Comparison of ENCODE assay signal across 32 cellular contexts in genomic region chr3:96000963-96001362, GRCh38.
"Had no signal": no experiment of that assay in that cellular context is flagged by ENCODE, and none has a peak within 500 bp of the region (broad histone marks: within the 10 kb centered on the region; RNA-seq: fewer than 3 reads in every experiment).

No MANE protein-coding gene starts in this region.

- H3K27ac ChIP-seq: brain microvascular endothelial cell, esophagus muscularis mucosa, foreskin keratinocyte, heart left ventricle, left ventricle myocardium inferior, ovary, prostate gland, tibial artery, upper lobe of right lung, WERI-Rb-1 had no signal

- H3K27me3 Mint-ChIP-seq: activated CD4-positive, alpha-beta memory T cell treated with anti-CD3 and anti-CD28 coated beads for 36 hours; activated naive CD8-positive, alpha-beta T cell treated with anti-CD3 and anti-CD28 coated beads, Interleukin-2, amount 10 ng/mL, durations not matched to agents 7 days and 5 days; natural killer cell treated with Interleukin-12 subunit alpha and Interleukin-12 subunit beta and Interleukin-15 and Interleukin-18, amount 100 ng/mL, for 72 hours; stimulated activated memory B cell treated with anti-CD40 and anti-IgM and Interleukin-4, amounts not matched to agents 10 μg/mL and 1 μg/mL and 100 μg/mL, for 72 hours; stimulated activated naive CD8-positive, alpha-beta T cell treated with anti-CD3 and anti-CD28 coated beads, Interleukin-15, amount 100 ng/mL, for 72 hours had no signal

- H3K4me2 ChIP-seq: smooth muscle cell had no signal

- H3K4me3 Mint-ChIP-seq: activated CD4-positive, alpha-beta memory T cell treated with anti-CD3 and anti-CD28 coated beads for 36 hours; activated naive CD4-positive, alpha-beta T cell treated with anti-CD3 and anti-CD28 coated beads for 36 hours; activated naive CD8-positive, alpha-beta T cell treated with anti-CD3 and anti-CD28 coated beads, Interleukin-2, amount 10 ng/mL, durations not matched to agents 7 days and 5 days; activated T-helper 1 cell treated with anti-CD3 and anti-CD28 coated beads, Interleukin-12 subunit alpha, Interleukin-12 subunit beta, Interleukin-2, Interleukin-4 antibody, amounts not matched to agents 30 ng/mL and 10 ng/mL and 1 ng/mL, durations not matched to agents 14 hours and 24 hours and 36 hours; natural killer cell treated with Interleukin-12 subunit alpha and Interleukin-12 subunit beta and Interleukin-15 and Interleukin-18, amount 100 ng/mL, for 72 hours; stimulated activated memory B cell treated with anti-CD40 and anti-IgM and Interleukin-4, amounts not matched to agents 10 μg/mL and 1 μg/mL and 100 μg/mL, for 72 hours; stimulated activated naive CD8-positive, alpha-beta T cell treated with anti-CD3 and anti-CD28 coated beads, Interleukin-15, amount 100 ng/mL, for 72 hours; T-helper 1 cell treated with Interleukin-12 subunit alpha and Interleukin-12 subunit beta and Interleukin-4 antibody, amounts not matched to agents 30 μg/mL and 1 μg/mL, for 36 hours had no signal

- H3K4me1 Mint-ChIP-seq: activated naive CD8-positive, alpha-beta T cell treated with anti-CD3 and anti-CD28 coated beads, Interleukin-2, amount 10 ng/mL, durations not matched to agents 7 days and 5 days; stimulated activated memory B cell treated with anti-CD40 and anti-IgM and Interleukin-4, amounts not matched to agents 10 μg/mL and 1 μg/mL and 100 μg/mL, for 72 hours; stimulated activated naive CD8-positive, alpha-beta T cell treated with anti-CD3 and anti-CD28 coated beads, Interleukin-15, amount 100 ng/mL, for 72 hours had no signal

- H3K36me3 ChIP-seq: brain microvascular endothelial cell, esophagus muscularis mucosa, heart left ventricle, left ventricle myocardium inferior, ovary, prostate gland, tibial artery, upper lobe of right lung, WERI-Rb-1 had no signal

- H3K4me3 ChIP-seq: esophagus muscularis mucosa, heart left ventricle, left ventricle myocardium inferior, lung, mucosa of descending colon, ovary, prostate gland, smooth muscle cell, tibial artery, upper lobe of right lung had no signal

- H3K4me1 ChIP-seq: esophagus muscularis mucosa, foreskin keratinocyte, heart left ventricle, left ventricle myocardium inferior, prostate gland, tibial artery, upper lobe of right lung had no signal

- DNase-seq: activated CD4-positive, alpha-beta memory T cell treated with anti-CD3 and anti-CD28 coated beads for 36 hours; activated CD4-positive, alpha-beta T cell treated with anti-CD3 and anti-CD28 coated beads for 48 hours; activated CD8-positive, alpha-beta memory T cell treated with anti-CD3 and anti-CD28 coated beads, Interleukin-2, amount 50 U/mL, for 4 hours; activated effector memory CD4-positive, alpha-beta T cell treated with anti-CD3 and anti-CD28 coated beads, Interleukin-2, amount 50 U/mL, for 16 hours; activated naive CD4-positive, alpha-beta T cell treated with anti-CD3 and anti-CD28 coated beads for 36 hours; activated naive CD8-positive, alpha-beta T cell treated with anti-CD3 and anti-CD28 coated beads, Interleukin-2, amount 10 ng/mL, durations not matched to agents 7 days and 5 days; activated T-cell treated with anti-CD3 and anti-CD28 coated beads, Interleukin-2, amount 50 U/mL, for 1 hour; brain microvascular endothelial cell; foreskin keratinocyte; kidney glomerular epithelial cell; left ventricle myocardium inferior; mucosa of descending colon; ovary; retina; stimulated activated CD4-positive, alpha-beta T cell treated with anti-CD3 and anti-CD28 coated beads, Interleukin-1b, Interleukin-23, amount 100 ng/mL, for 48 hours; stimulated activated CD4-positive, alpha-beta T cell treated with anti-CD3 and anti-CD28 coated beads, Interleukin-4, amount 100 ng/mL, for 4 hours; stimulated activated CD8-positive, alpha-beta memory T cell treated with anti-CD3 and anti-CD28 coated beads, Interleukin-4, amount 100 ng/mL, for 48 hours; stimulated activated naive CD8-positive, alpha-beta T cell treated with anti-CD3 and anti-CD28 coated beads, Interleukin-15, amount 100 ng/mL, for 72 hours; T-helper 9 cell; tibial artery; upper lobe of right lung; WERI-Rb-1 had no signal

- H3K9me3 ChIP-seq: esophagus muscularis mucosa, mucosa of descending colon, ovary, prostate gland, upper lobe of right lung had no signal

- H3K27ac Mint-ChIP-seq: activated CD4-positive, alpha-beta memory T cell treated with anti-CD3 and anti-CD28 coated beads for 36 hours; activated naive CD4-positive, alpha-beta T cell treated with anti-CD3 and anti-CD28 coated beads for 36 hours; activated naive CD8-positive, alpha-beta T cell treated with anti-CD3 and anti-CD28 coated beads, Interleukin-2, amount 10 ng/mL, durations not matched to agents 7 days and 5 days; activated T-helper 1 cell treated with anti-CD3 and anti-CD28 coated beads, Interleukin-12 subunit alpha, Interleukin-12 subunit beta, Interleukin-2, Interleukin-4 antibody, amounts not matched to agents 30 ng/mL and 10 ng/mL and 1 ng/mL, durations not matched to agents 14 hours and 24 hours and 36 hours; natural killer cell treated with Interleukin-12 subunit alpha and Interleukin-12 subunit beta and Interleukin-15 and Interleukin-18, amount 100 ng/mL, for 72 hours; stimulated activated memory B cell treated with anti-CD40 and anti-IgM and Interleukin-4, amounts not matched to agents 10 μg/mL and 1 μg/mL and 100 μg/mL, for 72 hours; stimulated activated naive CD8-positive, alpha-beta T cell treated with anti-CD3 and anti-CD28 coated beads, Interleukin-15, amount 100 ng/mL, for 72 hours; T-helper 1 cell treated with Interleukin-12 subunit alpha and Interleukin-12 subunit beta and Interleukin-4 antibody, amounts not matched to agents 30 μg/mL and 1 μg/mL, for 36 hours had no signal

- H3K27me3 ChIP-seq: brain microvascular endothelial cell, esophagus muscularis mucosa, foreskin keratinocyte, heart left ventricle, ovary, tibial artery, upper lobe of right lung had no signal

- H3K36me3 Mint-ChIP-seq: activated CD4-positive, alpha-beta memory T cell treated with anti-CD3 and anti-CD28 coated beads for 36 hours; activated naive CD8-positive, alpha-beta T cell treated with anti-CD3 and anti-CD28 coated beads, Interleukin-2, amount 10 ng/mL, durations not matched to agents 7 days and 5 days; stimulated activated memory B cell treated with anti-CD40 and anti-IgM and Interleukin-4, amounts not matched to agents 10 μg/mL and 1 μg/mL and 100 μg/mL, for 72 hours had no signal

- ATAC-seq: activated CD4-positive, CD25-positive, alpha-beta regulatory T cell treated with anti-CD3 and anti-CD28 coated beads, Interleukin-2, amount 50 U/mL, for 24 hours; foreskin keratinocyte; heart left ventricle; mucosa of descending colon; natural killer cell treated with Interleukin-12 subunit alpha and Interleukin-12 subunit beta and Interleukin-15 and Interleukin-18, amount 100 ng/mL, for 72 hours; stimulated activated memory B cell treated with anti-CD40 and anti-IgM and Interleukin-4, amounts not matched to agents 10 μg/mL and 1 μg/mL and 100 μg/mL, for 72 hours; stimulated activated naive CD8-positive, alpha-beta T cell treated with anti-CD3 and anti-CD28 coated beads, Interleukin-15, amount 100 ng/mL, for 72 hours; upper lobe of right lung had no signal
